Comparison of ENCODE assay signal across 10 cellular contexts in genomic region chr5:441996-442334, GRCh38. TPM values are rescaled to one million over a fixed set of nuclear protein-coding genes. Genes with fewer than 3 reads are reported as not detected.
DNase-seq lines count a peak whose midpoint lies in the region; ATAC-seq, FAIRE-seq and TF ChIP-seq lines count a peak whose summit lies in the region.
"Had no signal": no experiment of that assay in that cellular context is flagged by ENCODE, and none has a peak within 500 bp of the region (broad histone marks: within the 10 kb centered on the region; RNA-seq: fewer than 3 reads in every experiment).

No MANE protein-coding gene starts in this region.

- TF ChIP-seq EP300 in SK-N-SH (IDR thresholded peaks at IDR 0.05; ENCODE audit: borderline replicate concordance in 1 of 2, low read depth in 1 of 2, low read length in 1 of 2), result no peak
- TF ChIP-seq EP300 in stomach (IDR thresholded peaks at IDR 0.05), result no peak

- POLR2A ChIA-PET in SK-N-SH (lab: Yijun Ruan, JAX), result no interaction called here

- peaks cover 37% of the 10 kb centered on the region for H3K36me3 Mint-ChIP-seq in activated T-helper 17 cell treated with anti-CD3 and anti-CD28 coated beads, Interleukin-2, amount 50 U/mL, for 72 hours (ENCODE audit: low read depth)
- H3K36me3 Mint-ChIP-seq in immature natural killer cell, result peaks cover 3 to 8% (median 4%) of the 10 kb centered on the region in 3 donors

- no peak for FAIRE-seq in urothelium cell line (lab: Jason Lieb, UNC)
- FAIRE-seq: A204.1, H54 had no signal

- no peak for TF ChIP-seq POLR2A in stomach (IDR thresholded peaks at IDR 0.05)

- H3K4me2 ChIP-seq in SK-N-SH, result peak overlapping the region; percentile 99

- peak overlapping the region; percentile 93 for H3K27ac Mint-ChIP-seq in activated T-helper 17 cell treated with anti-CD3 and anti-CD28 coated beads, Interleukin-2, amount 50 U/mL, for 72 hours
- peak overlapping the region; percentile 7 to 91 (median 76) for H3K27ac Mint-ChIP-seq in immature natural killer cell

- no peaks in the 10 kb centered on the region for H3K27me3 Mint-ChIP-seq in activated T-helper 17 cell treated with anti-CD3 and anti-CD28 coated beads, Interleukin-2, amount 50 U/mL, for 72 hours
- H3K27me3 Mint-ChIP-seq in immature natural killer cell (ENCODE audit: low read depth in 3 of 3), result peaks cover 0 to 7% (median 4%) of the 10 kb centered on the region in 3 donors

- TF ChIP-seq CTCF in SK-N-SH (IDR thresholded peaks at IDR 0.05) (no peak), stomach (IDR thresholded peaks at IDR 0.05) (no peak)

- peak overlapping the region; percentile 91 for H3K4me3 Mint-ChIP-seq in activated T-helper 17 cell treated with anti-CD3 and anti-CD28 coated beads, Interleukin-2, amount 50 U/mL, for 72 hours
- H3K4me3 Mint-ChIP-seq in immature natural killer cell, result peak overlapping the region; percentile 91 to 96 (median 93)

- H3K4me1 Mint-ChIP-seq in activated T-helper 17 cell treated with anti-CD3 and anti-CD28 coated beads, Interleukin-2, amount 50 U/mL, for 72 hours, result peaks cover 20% of the 10 kb centered on the region
- H3K4me1 Mint-ChIP-seq in immature natural killer cell, result peaks cover 34 to 36% of the 10 kb centered on the region in 2 donors

- H4K20me1 ChIP-seq in SK-N-SH (ENCODE audit: insufficient read depth), result no peaks in the 10 kb centered on the region; the same call in 1 of the 2 replicates

- H3K27ac ChIP-seq in SK-N-SH (ENCODE audit: low read depth in 2 of 2, low read length in 1 of 2) (no peak overlapping the region), stomach (peak overlapping the region in 1 of 5 donors; percentile 96)

- H3K79me2 ChIP-seq in SK-N-SH (ENCODE audit: insufficient read depth), result peaks cover 32% of the 10 kb centered on the region

- intact Hi-C loops in stomach (cut with DNase I; ENCODE audit: low total_unique reads), result no loop called here

- DNase-seq in SK-N-SH, result no peak
- DNase-seq in immature natural killer cell, result no peak
- DNase-seq in stomach, result no peak
- no peak for DNase-seq in NCI-H1694 (lab: John Stamatoyannopoulos, UW)
- DNase-seq in cerebellar cortex (ENCODE audit: low spot score), result no peak
- DNase-seq in urothelium cell line (ENCODE audit: low spot score), result no peak

- H3K4me1 ChIP-seq in SK-N-SH (ENCODE audit: control insufficient read depth in 1 of 2, insufficient read depth in 2 of 2, low read depth in 1 of 2, low read length in 1 of 2), result peaks cover 0 to 23% of the 10 kb centered on the region in 2 experiments; a peak in 1 of 4 replicates
- peaks cover 18 to 47% (median 36%) of the 10 kb centered on the region in 4 donors for H3K4me1 ChIP-seq in stomach

- H3K27me3 ChIP-seq in SK-N-SH (ENCODE audit: insufficient read depth), result no peaks in the 10 kb centered on the region
- H3K27me3 ChIP-seq in stomach, result peaks cover 0 to 9% (median 0%) of the 10 kb centered on the region in 3 donors

- no peaks in the 10 kb centered on the region for H3K9me3 ChIP-seq in SK-N-SH
- H3K9me3 ChIP-seq in stomach, result no peaks in the 10 kb centered on the region

- TF ChIP-seq RAD21 in SK-N-SH (IDR thresholded peaks at IDR 0.05; ENCODE audit: low read length), result no peak

- peak overlapping the region; percentile 77 to 90 for H3K4me3 ChIP-seq in SK-N-SH (ENCODE audit: low read depth in 2 of 2, low read length in 1 of 2)
- peak overlapping the region; percentile 75 to 100 (median 96) for H3K4me3 ChIP-seq in stomach

- no peaks in the 10 kb centered on the region for H3K9me2 ChIP-seq in SK-N-SH

- H3K36me3 ChIP-seq in SK-N-SH (replicated peaks in 1 of 2; ENCODE audit: control insufficient read depth in 1 of 2, insufficient read depth in 2 of 2, low read length in 1 of 2) (peaks cover 0 to 8% of the 10 kb centered on the region in 2 experiments), stomach (peaks cover 7 to 16% (median 12%) of the 10 kb centered on the region in 4 donors)

- CTCF ChIA-PET in SK-N-SH (lab: Yijun Ruan, JAX), result interaction anchor here (0.6 to 1.6 kb wide), 3 partner anchors 11 to 253 kb away, joined by 3 to 6 read pairs (median 4); no protein-coding TSS in a partner anchor

- H3K9me3 Mint-ChIP-seq in activated T-helper 17 cell treated with anti-CD3 and anti-CD28 coated beads, Interleukin-2, amount 50 U/mL, for 72 hours, result no peaks in the 10 kb centered on the region
- no peaks in the 10 kb centered on the region for H3K9me3 Mint-ChIP-seq in immature natural killer cell

- peak overlapping the region; percentile 81 for H3K9ac ChIP-seq in SK-N-SH

- no peak overlapping the region; the same call in 1 of the 2 replicates for H2AFZ ChIP-seq in SK-N-SH (ENCODE audit: low read depth)

- 88% methylated on average over 5 of the region's 5 CpGs for WGBS in SK-N-SH (ENCODE audit: low lambda C conversion rate)
- whole genome bisulfite sequencing in stomach, 5 donors, result 79 to 92% (median 88%) methylated on average over 5 of the region's 5 CpGs

- ATAC-seq in SK-N-SH treated with all-trans-retinoic acid at 6 μM for 48 hours, result no peak
- ATAC-seq in activated T-helper 17 cell treated with anti-CD3 and anti-CD28 coated beads, Interleukin-2, amount 50 U/mL, for 72 hours (replicated peaks), result no peak

- no peaks in the 10 kb centered on the region for H3F3A ChIP-seq in SK-N-SH (replicated peaks; ENCODE audit: insufficient read depth)

TF ChIP-seq in SK-N-SH, 30 proteins besides CTCF, POLR2A, EP300 and RAD21 (continues in another document):
- TF ChIP-seq CHD2 (IDR thresholded peaks at IDR 0.05; ENCODE audit: low read length, partially characterized antibody) (no peak), POLR2AphosphoS5 (IDR thresholded peaks at IDR 0.05; ENCODE audit: low read depth, low read length) (no peak), ELF1 (IDR thresholded peaks at IDR 0.05) (no peak), MEF2A (IDR thresholded peaks at IDR 0.05; ENCODE audit: borderline replicate concordance, low read depth) (no peak), SIN3A (IDR thresholded peaks at IDR 0.05; ENCODE audit: borderline replicate concordance, low read depth, low read length) (no peak), GABPA (IDR thresholded peaks at IDR 0.05; ENCODE audit: low read depth) (no peak), YY1 (IDR thresholded peaks at IDR 0.05; ENCODE audit: low read depth) (no peak), TEAD4 (IDR thresholded peaks at IDR 0.05; ENCODE audit: borderline replicate concordance, insufficient read depth) (no peak), TAF1 (IDR thresholded peaks at IDR 0.05; ENCODE audit: borderline replicate concordance, low read depth, low read length) (no peak), RXRA (IDR thresholded peaks at IDR 0.05; ENCODE audit: borderline replicate concordance, low read depth) (no peak), IRF3 (IDR thresholded peaks at IDR 0.05; ENCODE audit: low read depth, low read length) (no peak), RFX5 (IDR thresholded peaks at IDR 0.05; ENCODE audit: low read length) (no peak)

TF ChIP-seq in SK-N-SH treated with all-trans-retinoic acid at 6 μM for 48 hours, 23 proteins besides CTCF, POLR2A, EP300 and RAD21:
- no peak for TF ChIP-seq CSRNP3 (CRISPR knock-in tag; IDR thresholded peaks at IDR 0.05)
- no peak for TF ChIP-seq SNAI2 (CRISPR knock-in tag; IDR thresholded peaks at IDR 0.05)
- no peak for TF ChIP-seq TOX (CRISPR knock-in tag; IDR thresholded peaks at IDR 0.05; ENCODE audit: borderline replicate concordance)
- TF ChIP-seq CSDC2 (CRISPR knock-in tag; IDR thresholded peaks at IDR 0.05), result no peak
- TF ChIP-seq BACH2 (CRISPR knock-in tag; IDR thresholded peaks at IDR 0.05; ENCODE audit: borderline replicate concordance), result no peak

RNA-seq across cellular contexts. Expression of gene EXOC3, which starts 1.0 kb away (rescaled TPM):
- polyA plus RNA-seq in SK-N-SH (2012; rRNA removed) (23.0 and 25.7 TPM in 2 replicates), immature natural killer cell (10 to 100 TPM; 22.6 to 43.9 (median 34.0) TPM), stomach (10 to 100 TPM; 29.9 to 38.8 (median 33.6) TPM)
- 12.9 and 16.6 TPM in 2 replicates for polyA plus RNA-seq in SK-N-SH (2012; cell fraction: cytosol; rRNA removed)
- 58.8 and 60.0 TPM in 2 replicates for polyA plus RNA-seq in SK-N-SH (2012; cell fraction: nucleus; rRNA removed)
- 10 to 100 TPM; 78.3 to 93.6 TPM for total RNA-seq in activated T-helper 17 cell treated with anti-CD3 and anti-CD28 coated beads, Interleukin-2, amount 50 U/mL, for 72 hours
- 100 to 1,000 TPM in 1 of 5 donors, 10 to 100 TPM in 4; 52.7 to 133 (median 77.7) TPM for total RNA-seq in stomach
